ENCODE assay signal across 9 cellular contexts in the genomic region with DNA sequence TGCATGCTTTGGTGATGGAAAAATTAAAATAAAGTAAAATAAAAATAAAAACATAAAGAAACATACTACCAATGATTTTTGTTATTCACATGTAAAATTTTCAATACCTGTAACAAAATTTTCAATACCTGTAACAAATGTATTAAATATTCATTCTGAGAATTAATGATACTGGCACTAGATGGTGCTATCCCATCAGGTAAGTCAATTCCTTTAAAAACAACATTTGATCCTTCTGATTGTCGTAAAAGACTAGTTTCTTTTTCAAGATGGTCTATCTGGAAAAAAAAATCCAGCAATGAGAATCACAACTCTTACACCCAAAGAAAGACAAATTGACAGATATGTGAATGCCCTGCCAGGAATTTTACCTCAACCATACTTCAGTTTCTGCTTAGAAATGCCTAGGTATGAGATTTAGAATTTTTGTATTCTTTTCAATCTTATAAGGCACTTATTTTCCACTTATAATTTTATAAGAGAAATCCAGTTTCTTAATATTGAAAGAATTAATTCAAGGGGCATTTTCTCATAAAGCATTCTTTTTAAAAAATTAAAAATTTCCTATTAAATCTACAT. TPM values are rescaled to one million over a fixed set of nuclear protein-coding genes. Genes with fewer than 3 reads are reported as not detected.
DNase-seq lines count a peak whose midpoint lies in the region; ATAC-seq and TF ChIP-seq lines count a peak whose summit lies in the region.
"Had no signal": no experiment of that assay in that cellular context is flagged by ENCODE, and none has a peak within 500 bp of the region (broad histone marks: within the 10 kb centered on the region; RNA-seq: fewer than 3 reads in every experiment).

No MANE protein-coding gene starts in this region.

- no peak for ATAC-seq in HG03175 (IDR thresholded peaks at IDR 0.05; ENCODE audit: unreplicated experiment)

- no peaks in the 10 kb centered on the region for H3K27me3 ChIP-seq in spleen (replicated peaks in 1 of 7)
- H3K27me3 ChIP-seq: SJCRH30 had no signal

- H3K4me1 ChIP-seq in spleen = no peaks in the 10 kb centered on the region
- H3K4me1 ChIP-seq: SJCRH30 had no signal

- peak; percentile 71 for DNase-seq in ELR (ENCODE audit: low read depth)
- DNase-seq in HuH-7.5 (ENCODE audit: low spot score) = peak; percentile 8
- DNase-seq in SHP77 treated with DMSO at 0.1 percent for 48 hours (lab: John Stamatoyannopoulos, UW) = peak; percentile 24
- peak; percentile 31 for DNase-seq in glomerular endothelial cell (ENCODE audit: extremely low read depth, low read depth, low spot score)
- DNase-seq in stromal cell of bone marrow (ENCODE audit: low read depth) = peak; percentile 40
- no peak for DNase-seq in spleen
- no peak for DNase-seq in NK-92 (lab: John Stamatoyannopoulos, UW; ENCODE audit: unreplicated experiment)

- intact Hi-C loops in spleen (cut with DNase I; ENCODE audit: low total_unique reads) = no loop called here

- H3K27ac ChIP-seq in spleen = no peak overlapping the region
- H3K27ac ChIP-seq: SJCRH30 had no signal

- 33 to 55% (median 48%) methylated on average over 1 of the region's 1 CpG for WGBS in spleen, 5 donors

- no peaks in the 10 kb centered on the region for H3K9me3 ChIP-seq in spleen
- H3K9me3 ChIP-seq: SJCRH30 had no signal

- no peak for TF ChIP-seq POLR2A in spleen (IDR thresholded peaks at IDR 0.05)

- H3K4me3 ChIP-seq in spleen = no peak overlapping the region
- H3K4me3 ChIP-seq: SJCRH30 had no signal

- H3K36me3 ChIP-seq in spleen = peaks cover 3 to 92% (median 20%) of the 10 kb centered on the region in 6 donors

- TF ChIP-seq CTCF in spleen (IDR thresholded peaks at IDR 0.05 in 8 of 11, conservative IDR thresholded peaks at IDR 0.05 in 3 of 11) = peak in 4 of 11 experiments; percentile 20 to 48 (median 28)

RNA-seq across cellular contexts. Expression of a gene that starts 30.7 kb away (rescaled TPM):
- total RNA-seq in glomerular endothelial cell (15.8 and 19.0 TPM in 2 replicates), spleen (10 to 100 TPM; 13.8 to 27.1 (median 15.7) TPM)
- 1 to 10 TPM; 4.2 to 4.9 (median 4.6) TPM for polyA plus RNA-seq in spleen

RNA-seq across cellular contexts. Expression of a gene that starts 30.9 kb away (rescaled TPM):
- total RNA-seq in glomerular endothelial cell = 24.0 and 31.2 TPM in 2 replicates
- total RNA-seq in spleen = 10 to 100 TPM in 5 of 7 donors, 1 to 10 TPM in 2; 9.9 to 14.5 (median 11.6) TPM
- 1 to 10 TPM; 1.5 to 1.8 (median 1.8) TPM for polyA plus RNA-seq in spleen

Comparison
In these comparisons a context has a peak if more than half of its experiments do, and no peak if none do; other contexts are left out.
1. DNase-seq: peak in ELR (single experiment), HuH-7.5 (single experiment), SHP77 treated with DMSO at 0.1 percent for 48 hours (single experiment), glomerular endothelial cell (single experiment) and stromal cell of bone marrow (single experiment); none in spleen (single experiment) and NK-92 (single experiment).